ENCODE assay signal across 3 cellular contexts in genomic region chr11:43979571-43979970, GRCh38. TPM values are rescaled to one million over a fixed set of nuclear protein-coding genes. Genes with fewer than 3 reads are reported as not detected.
"Had no signal": no experiment of that assay in that cellular context is flagged by ENCODE, and none has a peak within 500 bp of the region (broad histone marks: within the 10 kb centered on the region; RNA-seq: fewer than 3 reads in every experiment).

No MANE protein-coding gene starts in this region.

RNA-seq across cellular contexts. Expression of gene C11orf96, which starts 37.1 kb away (rescaled TPM):
- total RNA-seq: mammary epithelial cell had no signal
- polyA plus RNA-seq: immature natural killer cell; mammary epithelial cell; naive thymus-derived CD4-positive, alpha-beta T cell had no signal
